Comparison of ENCODE assay signal across 22 cellular contexts in the genomic region with DNA sequence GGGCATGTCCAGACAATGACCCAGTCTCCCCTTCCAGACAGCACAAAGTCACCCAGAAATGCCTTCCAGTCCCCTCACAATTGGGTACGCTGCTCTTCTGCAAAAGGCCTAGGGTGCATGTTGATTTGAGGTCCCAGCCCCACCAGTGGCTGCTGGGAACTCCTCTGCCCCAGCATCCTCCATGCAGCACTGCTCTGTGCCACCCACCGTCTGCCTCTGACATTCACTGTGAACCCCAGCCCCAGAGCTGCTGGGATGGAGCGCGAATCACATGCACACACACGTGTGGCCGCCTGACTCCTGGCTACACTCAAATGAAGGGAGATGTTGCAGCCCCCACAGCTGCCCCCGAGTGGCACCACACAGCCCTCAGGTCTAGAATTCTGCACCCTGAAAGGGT. TPM values are rescaled to one million over a fixed set of nuclear protein-coding genes. Genes with fewer than 3 reads are reported as not detected.
DNase-seq lines count a peak whose midpoint lies in the region; ATAC-seq and TF ChIP-seq lines count a peak whose summit lies in the region.
"Had no signal": no experiment of that assay in that cellular context is flagged by ENCODE, and none has a peak within 500 bp of the region (broad histone marks: within the 10 kb centered on the region; RNA-seq: fewer than 3 reads in every experiment).

No MANE protein-coding gene starts in this region.

- H3K4me3 Mint-ChIP-seq in activated CD4-positive, alpha-beta memory T cell treated with anti-CD3 and anti-CD28 coated beads, Interleukin-2, amount 10 ng/mL, durations not matched to agents 7 days and 5 days: peak overlapping the region; percentile 30
- H3K4me3 Mint-ChIP-seq in activated CD4-positive, alpha-beta memory T cell treated with anti-CD3 and anti-CD28 coated beads for 36 hours: no peak overlapping the region
- peak overlapping the region; percentile 75 for H3K4me3 Mint-ChIP-seq in central memory CD8-positive, alpha-beta T cell
- H3K4me3 Mint-ChIP-seq in neural progenitor cell: peak overlapping the region; percentile 75

- intact Hi-C loops in activated CD4-positive, alpha-beta memory T cell treated with anti-CD3 and anti-CD28 coated beads for 36 hours (cut with micrococcal nuclease): no loop called here

- no peaks in the 10 kb centered on the region; the same call in 1 of the 2 replicates for H3K4me1 ChIP-seq in HEK293 (ENCODE audit: control insufficient read depth, insufficient read depth, low read length)
- H3K4me1 ChIP-seq in neural progenitor cell: peaks cover 30% of the 10 kb centered on the region
- H3K4me1 ChIP-seq: ascending aorta, BE2C had no signal

- POLR2A ChIA-PET in activated CD4-positive, alpha-beta memory T cell treated with anti-CD3 and anti-CD28 coated beads, Interleukin-2, amount 10 ng/mL, durations not matched to agents 7 days and 5 days (lab: Charles Lee): no interaction called here
- POLR2A ChIA-PET in activated CD4-positive, alpha-beta memory T cell treated with anti-CD3 and anti-CD28 coated beads for 36 hours (lab: Charles Lee): no interaction called here
- POLR2A ChIA-PET in HEK293 (lab: Yijun Ruan, JAX): interaction anchor here (1.0 to 1.1 kb wide), 2 partner anchors 24 to 32 kb away, joined by 3 to 4 read pairs; a partner anchor contains a TSS

- no peak overlapping the region for H3K27ac Mint-ChIP-seq in activated CD4-positive, alpha-beta memory T cell treated with anti-CD3 and anti-CD28 coated beads, Interleukin-2, amount 10 ng/mL, durations not matched to agents 7 days and 5 days
- H3K27ac Mint-ChIP-seq in activated CD4-positive, alpha-beta memory T cell treated with anti-CD3 and anti-CD28 coated beads for 36 hours: no peak overlapping the region
- no peak overlapping the region for H3K27ac Mint-ChIP-seq in central memory CD8-positive, alpha-beta T cell (ENCODE audit: low read depth)
- peak overlapping the region; percentile 69 for H3K27ac Mint-ChIP-seq in neural progenitor cell
- H3K27ac Mint-ChIP-seq: stimulated activated naive CD8-positive, alpha-beta T cell treated with anti-CD3 and anti-CD28 coated beads, Interleukin-15, amount 100 ng/mL, for 72 hours had no signal

- no peaks in the 10 kb centered on the region for H3K36me3 ChIP-seq in HEK293 (ENCODE audit: control insufficient read depth in 2 of 2, insufficient read depth in 1 of 2, low read length in 2 of 2)
- H3K36me3 ChIP-seq in neural progenitor cell: no peaks in the 10 kb centered on the region
- H3K36me3 ChIP-seq: ascending aorta, BE2C had no signal

- H2AFZ ChIP-seq in neural progenitor cell (replicated peaks): no peak overlapping the region

- peaks cover 63% of the 10 kb centered on the region for H3K27me3 Mint-ChIP-seq in activated CD4-positive, alpha-beta memory T cell treated with anti-CD3 and anti-CD28 coated beads, Interleukin-2, amount 10 ng/mL, durations not matched to agents 7 days and 5 days
- peaks cover 42% of the 10 kb centered on the region for H3K27me3 Mint-ChIP-seq in activated CD4-positive, alpha-beta memory T cell treated with anti-CD3 and anti-CD28 coated beads for 36 hours
- peaks cover 75% of the 10 kb centered on the region for H3K27me3 Mint-ChIP-seq in central memory CD8-positive, alpha-beta T cell
- H3K27me3 Mint-ChIP-seq in neural progenitor cell (ENCODE audit: insufficient read depth, low read depth): peaks cover 25% of the 10 kb centered on the region

- ATAC-seq in central memory CD8-positive, alpha-beta T cell (replicated peaks; ENCODE audit: extremely low read depth, poor library complexity, severe bottlenecking): no peak
- ATAC-seq: left ventricle myocardium superior; PC-3; stimulated activated naive CD8-positive, alpha-beta T cell treated with anti-CD3 and anti-CD28 coated beads, Interleukin-15, amount 100 ng/mL, for 72 hours had no signal

- CTCF ChIA-PET in activated CD4-positive, alpha-beta memory T cell treated with anti-CD3 and anti-CD28 coated beads, Interleukin-2, amount 10 ng/mL, durations not matched to agents 7 days and 5 days (lab: Charles Lee): interaction anchor here (1.1 kb wide), 1 partner anchor 14 kb away, joined by 3 read pairs; no protein-coding TSS in a partner anchor
- CTCF ChIA-PET in activated CD4-positive, alpha-beta memory T cell treated with anti-CD3 and anti-CD28 coated beads for 36 hours (lab: Charles Lee): interaction anchor here (1.3 to 2.1 kb wide), 2 partner anchors 27 to 34 kb away, joined by 4 to 11 read pairs; a partner anchor contains a TSS
- CTCF ChIA-PET in HEK293 (lab: Yijun Ruan, JAX): interaction anchor here (0.6 to 1.5 kb wide), 11 partner anchors 17 to 351 kb away, joined by 3 to 11 read pairs (median 4); a partner anchor contains a TSS

- H3K27me3 ChIP-seq in neural progenitor cell: peaks cover 25% of the 10 kb centered on the region
- H3K27me3 ChIP-seq: ascending aorta, BE2C had no signal

- H3K79me2 ChIP-seq in neural progenitor cell (ENCODE audit: low read depth): no peaks in the 10 kb centered on the region
- H3K79me2 ChIP-seq: parathyroid adenoma had no signal

- no peaks in the 10 kb centered on the region for H4K20me1 ChIP-seq in neural progenitor cell (ENCODE audit: low read depth)

- H3K4me3 ChIP-seq in HEK293 (ENCODE audit: low read depth, low read length) (no peak overlapping the region), neural progenitor cell (no peak overlapping the region)

- H3K9me3 ChIP-seq in HEK293 (ENCODE audit: control insufficient read depth, insufficient read depth, low read depth, low read length): no peaks in the 10 kb centered on the region
- no peaks in the 10 kb centered on the region for H3K9me3 ChIP-seq in neural progenitor cell (ENCODE audit: low read depth)
- H3K9me3 ChIP-seq: ascending aorta, BE2C had no signal

- peaks cover 8% of the 10 kb centered on the region for H3K4me1 Mint-ChIP-seq in activated CD4-positive, alpha-beta memory T cell treated with anti-CD3 and anti-CD28 coated beads, Interleukin-2, amount 10 ng/mL, durations not matched to agents 7 days and 5 days
- peaks cover 6% of the 10 kb centered on the region for H3K4me1 Mint-ChIP-seq in activated CD4-positive, alpha-beta memory T cell treated with anti-CD3 and anti-CD28 coated beads for 36 hours (ENCODE audit: low read depth)
- peaks cover 8% of the 10 kb centered on the region for H3K4me1 Mint-ChIP-seq in central memory CD8-positive, alpha-beta T cell
- peaks cover 49% of the 10 kb centered on the region for H3K4me1 Mint-ChIP-seq in neural progenitor cell

- H3K4me2 ChIP-seq in neural progenitor cell: no peak overlapping the region

- TF ChIP-seq CTCF in HEK293 (tag by site-specific recombination; IDR thresholded peaks at IDR 0.05): no peak
- no peak for TF ChIP-seq CTCF in neural progenitor cell (IDR thresholded peaks at IDR 0.05)

- H3K36me3 Mint-ChIP-seq in activated CD4-positive, alpha-beta memory T cell treated with anti-CD3 and anti-CD28 coated beads, Interleukin-2, amount 10 ng/mL, durations not matched to agents 7 days and 5 days (ENCODE audit: low read depth): no peaks in the 10 kb centered on the region
- no peaks in the 10 kb centered on the region for H3K36me3 Mint-ChIP-seq in activated CD4-positive, alpha-beta memory T cell treated with anti-CD3 and anti-CD28 coated beads for 36 hours
- no peaks in the 10 kb centered on the region for H3K36me3 Mint-ChIP-seq in central memory CD8-positive, alpha-beta T cell (ENCODE audit: insufficient read depth)
- H3K36me3 Mint-ChIP-seq in neural progenitor cell: no peaks in the 10 kb centered on the region

- H3K9ac ChIP-seq in neural progenitor cell: no peak overlapping the region
- H3K9ac ChIP-seq: parathyroid adenoma had no signal

- H3K27ac ChIP-seq in HEK293 (ENCODE audit: extremely low read depth, low read depth, low read length) (no peak overlapping the region; the same call in 1 of the 2 replicates), neural progenitor cell (no peak overlapping the region)
- H3K27ac ChIP-seq: ascending aorta, parathyroid adenoma had no signal

- DNase-seq in activated CD4-positive, alpha-beta memory T cell treated with anti-CD3 and anti-CD28 coated beads, Interleukin-2, amount 10 ng/mL, durations not matched to agents 7 days and 5 days: no peak
- DNase-seq in activated CD4-positive, alpha-beta memory T cell treated with anti-CD3 and anti-CD28 coated beads for 36 hours: no peak
- no peak for DNase-seq in central memory CD8-positive, alpha-beta T cell (ENCODE audit: low spot score in 2 of 2)
- no peak for DNase-seq in neural progenitor cell (ENCODE audit: low spot score)
- no peak for DNase-seq in NCI-H446 treated with DMSO at 0.1 percent for 48 hours (lab: John Stamatoyannopoulos, UW)
- no peak for DNase-seq in SKM-1 treated with dmso at 0.1 percent for 144 hours (lab: John Stamatoyannopoulos, UW; ENCODE audit: unreplicated experiment)
- no peak for DNase-seq in T-helper 1 cell
- DNase-seq: activated gamma-delta T cell treated with Interleukin-2 at 50 U/mL for 16 hours; BE2C; glutamatergic neuron; HCEC 1CT; left ventricle myocardium superior; NCI-H1694; PC-3; SHP77 treated with DMSO at 0.1 percent for 48 hours; stimulated activated CD4-positive, alpha-beta T cell treated with anti-CD3 and anti-CD28 coated beads, Interleukin-1b, Interleukin-23, amount 100 ng/mL, for 48 hours; stimulated activated naive CD8-positive, alpha-beta T cell treated with anti-CD3 and anti-CD28 coated beads, Interleukin-15, amount 100 ng/mL, for 72 hours had no signal

- H3K9me3 Mint-ChIP-seq in activated CD4-positive, alpha-beta memory T cell treated with anti-CD3 and anti-CD28 coated beads, Interleukin-2, amount 10 ng/mL, durations not matched to agents 7 days and 5 days: no peaks in the 10 kb centered on the region
- no peaks in the 10 kb centered on the region for H3K9me3 Mint-ChIP-seq in activated CD4-positive, alpha-beta memory T cell treated with anti-CD3 and anti-CD28 coated beads for 36 hours
- no peaks in the 10 kb centered on the region for H3K9me3 Mint-ChIP-seq in central memory CD8-positive, alpha-beta T cell
- H3K9me3 Mint-ChIP-seq in neural progenitor cell: no peaks in the 10 kb centered on the region
- H3K9me3 Mint-ChIP-seq: stimulated activated naive CD8-positive, alpha-beta T cell treated with anti-CD3 and anti-CD28 coated beads, Interleukin-15, amount 100 ng/mL, for 72 hours had no signal

- peaks cover 31% of the 10 kb centered on the region for H3F3A ChIP-seq in neural progenitor cell (ENCODE audit: low read depth)

RNA-seq across cellular contexts. Expression of a gene that starts 1.2 kb away (rescaled TPM):
- under 1 TPM in 1 of 2 experiments, not detected in 1; 0.05 TPM for total RNA-seq in activated CD4-positive, alpha-beta memory T cell treated with anti-CD3 and anti-CD28 coated beads, Interleukin-2, amount 10 ng/mL, durations not matched to agents 7 days and 5 days
- total RNA-seq in activated CD4-positive, alpha-beta memory T cell treated with anti-CD3 and anti-CD28 coated beads for 36 hours: under 1 TPM; 0.15 to 0.26 TPM
- total RNA-seq in neural progenitor cell (ENCODE audit: low replicate concordance): 2.2 and 5.5 TPM in 2 replicates
- total RNA-seq: A172 had no signal

RNA-seq across cellular contexts. Expression of a gene that starts 31.8 kb away (rescaled TPM):
- total RNA-seq in activated CD4-positive, alpha-beta memory T cell treated with anti-CD3 and anti-CD28 coated beads, Interleukin-2, amount 10 ng/mL, durations not matched to agents 7 days and 5 days: 10 to 100 TPM; 21.3 to 22.7 TPM
- 10 to 100 TPM; 15.6 to 16.1 TPM for total RNA-seq in activated CD4-positive, alpha-beta memory T cell treated with anti-CD3 and anti-CD28 coated beads for 36 hours
- 23.7 and 50.1 TPM in 2 replicates for total RNA-seq in neural progenitor cell (ENCODE audit: low replicate concordance)

RNA-seq across cellular contexts. Expression of a gene that starts 34.4 kb away (rescaled TPM):
- total RNA-seq in activated CD4-positive, alpha-beta memory T cell treated with anti-CD3 and anti-CD28 coated beads, Interleukin-2, amount 10 ng/mL, durations not matched to agents 7 days and 5 days: 10 to 100 TPM; 88.7 to 95.1 TPM
- 10 to 100 TPM; 79.7 to 80.9 TPM for total RNA-seq in activated CD4-positive, alpha-beta memory T cell treated with anti-CD3 and anti-CD28 coated beads for 36 hours
- total RNA-seq in neural progenitor cell (ENCODE audit: low replicate concordance): 80.7 and 92.5 TPM in 2 replicates

RNA-seq across cellular contexts. Expression of a gene that starts 46.6 kb away (rescaled TPM):
- not detected for total RNA-seq in activated CD4-positive, alpha-beta memory T cell treated with anti-CD3 and anti-CD28 coated beads, Interleukin-2, amount 10 ng/mL, durations not matched to agents 7 days and 5 days
- total RNA-seq in activated CD4-positive, alpha-beta memory T cell treated with anti-CD3 and anti-CD28 coated beads for 36 hours: under 1 TPM in 1 of 2 experiments, not detected in 1; 0.10 TPM
- total RNA-seq in neural progenitor cell (ENCODE audit: low replicate concordance): 5.0 and 7.5 TPM in 2 replicates
- total RNA-seq: A172; ascending aorta; T-helper 1 cell treated with Interleukin-12 subunit alpha and Interleukin-12 subunit beta and Interleukin-4 antibody, amounts not matched to agents 30 ng/mL and 1 ng/mL, for 36 hours had no signal
